ENCODE assay signal across 12 cellular contexts in the genomic region with DNA sequence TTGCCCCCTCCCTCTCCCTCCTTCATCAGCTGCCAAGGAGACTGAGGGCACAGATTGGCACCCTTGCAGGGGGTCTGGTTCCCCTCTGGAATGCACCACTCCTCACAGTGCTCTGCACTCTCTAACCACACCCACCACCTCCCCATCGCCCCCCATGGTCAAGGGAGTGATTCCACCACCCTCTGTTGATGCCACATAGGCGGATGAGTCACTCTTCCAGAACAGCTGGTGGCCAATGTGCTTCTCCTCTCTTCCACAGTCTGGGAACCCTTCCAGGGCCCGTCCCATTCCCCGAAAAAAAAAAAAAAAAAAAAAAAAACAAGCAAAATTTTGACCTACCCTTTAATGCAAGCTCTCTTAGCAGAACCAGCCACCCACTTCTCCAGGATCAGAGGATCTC.
DNase-seq lines count a peak whose midpoint lies in the region; ATAC-seq and TF ChIP-seq lines count a peak whose summit lies in the region.
"Had no signal": no experiment of that assay in that cellular context is flagged by ENCODE, and none has a peak within 500 bp of the region (broad histone marks: within the 10 kb centered on the region; RNA-seq: fewer than 3 reads in every experiment).

No MANE protein-coding gene starts in this region.

- H3K9ac ChIP-seq in mammary epithelial cell (ENCODE audit: insufficient read depth, low read length), result no peak overlapping the region

- DNase-seq in EH (ENCODE audit: low read depth) (peak; percentile 95), NCI-H2171 (lab: John Stamatoyannopoulos, UW) (peak; percentile 25), osteocyte (ENCODE audit: extremely low spot score, unreplicated experiment) (no peak), mammary epithelial cell (no peak), putamen (ENCODE audit: low spot score) (no peak)
- DNase-seq: activated CD4-positive, alpha-beta T cell treated with anti-CD3 and anti-CD28 coated beads for 4 hours; activated naive CD4-positive, alpha-beta T cell treated with anti-CD3 and anti-CD28 coated beads, Interleukin-2, amount 10 ng/mL, durations not matched to agents 7 days and 5 days had no signal

- peaks cover 4% of the 10 kb centered on the region for H3K9me3 Mint-ChIP-seq in osteocyte (ENCODE audit: unreplicated experiment)

- peaks cover 32% of the 10 kb centered on the region for H3K4me1 Mint-ChIP-seq in osteocyte (ENCODE audit: unreplicated experiment)

- no peaks in the 10 kb centered on the region for H3K36me3 ChIP-seq in mammary epithelial cell (ENCODE audit: insufficient read depth, low read length)

- peaks cover 20% of the 10 kb centered on the region for H3K4me1 ChIP-seq in mammary epithelial cell (ENCODE audit: insufficient read depth, low read length)

- no peak overlapping the region for H2AFZ ChIP-seq in mammary epithelial cell (ENCODE audit: low read depth, low read length)

- H3K4me3 Mint-ChIP-seq in osteocyte (ENCODE audit: unreplicated experiment), result no peak overlapping the region
- H3K4me3 Mint-ChIP-seq: activated naive CD4-positive, alpha-beta T cell treated with anti-CD3 and anti-CD28 coated beads, Interleukin-2, amount 10 ng/mL, durations not matched to agents 7 days and 5 days had no signal

- CTCF ChIA-PET in mammary epithelial cell (lab: Charles Lee; ENCODE audit: low non-redundant PET), result no interaction called here

- no peaks in the 10 kb centered on the region for H3K9me3 ChIP-seq in mammary epithelial cell (replicated peaks; ENCODE audit: insufficient read depth, low read length)

- H3K79me2 ChIP-seq in mammary epithelial cell (ENCODE audit: insufficient read depth, low read length), result no peaks in the 10 kb centered on the region

- dilution Hi-C loops in mammary epithelial cell (cut with HindIII; ENCODE audit: low sequenced_read_pairs), result loop anchor here (25.0 kb wide), 2 partner anchors 135 to 235 kb away; no protein-coding TSS in a partner anchor

- H3K27ac ChIP-seq in mammary epithelial cell (ENCODE audit: insufficient read depth, low read depth, low read length), result no peak overlapping the region
- H3K27ac ChIP-seq: HL-60 had no signal

- H3K4me3 ChIP-seq in mammary epithelial cell (replicated peaks in 1 of 3; ENCODE audit: insufficient read depth in 1 of 3, low read depth in 2 of 3, low read length in 3 of 3), result no peak overlapping the region

- in situ Hi-C loops in mammary epithelial cell (cut with MboI; ENCODE audit: low sequenced_read_pairs in 2 of 2), result loop anchor here in 1 of 2 donors (25.0 kb wide), 1 partner anchor 235 kb away; no protein-coding TSS in a partner anchor

- ATAC-seq in esophagus mucosa (peak; percentile 36), HG03571 (IDR thresholded peaks at IDR 0.05; ENCODE audit: unreplicated experiment) (no peak), GM18907 (IDR thresholded peaks at IDR 0.05; ENCODE audit: unreplicated experiment) (no peak)
- ATAC-seq: left lobe of liver had no signal

- peak overlapping the region; percentile 23 for H3K27ac Mint-ChIP-seq in osteocyte (ENCODE audit: unreplicated experiment)
- H3K27ac Mint-ChIP-seq: activated naive CD4-positive, alpha-beta T cell treated with anti-CD3 and anti-CD28 coated beads, Interleukin-2, amount 10 ng/mL, durations not matched to agents 7 days and 5 days had no signal

- no peaks in the 10 kb centered on the region for H3K27me3 ChIP-seq in mammary epithelial cell (ENCODE audit: insufficient read depth, low read length)

- WGBS in mammary epithelial cell (ENCODE audit: low coverage, missing lambda C conversion rate), result 43% methylated on average over 1 of the region's 4 CpGs

- H3K27me3 Mint-ChIP-seq in osteocyte (ENCODE audit: unreplicated experiment), result no peaks in the 10 kb centered on the region
- H3K27me3 Mint-ChIP-seq: activated naive CD4-positive, alpha-beta T cell treated with anti-CD3 and anti-CD28 coated beads, Interleukin-2, amount 10 ng/mL, durations not matched to agents 7 days and 5 days had no signal

- intact Hi-C loops in mammary epithelial cell (cut with micrococcal nuclease), result no loop called here

- no peaks in the 10 kb centered on the region for H4K20me1 ChIP-seq in mammary epithelial cell (ENCODE audit: insufficient read depth, low read length)

- no peak for TF ChIP-seq CTCF in osteocyte (IDR thresholded peaks at IDR 0.05)
- TF ChIP-seq CTCF in mammary epithelial cell (conservative IDR thresholded peaks at IDR 0.05 in 1 of 2, IDR thresholded peaks at IDR 0.05 in 1 of 2; ENCODE audit: extremely low read depth in 1 of 2, insufficient read depth in 1 of 2, low read depth in 1 of 2, low read length in 2 of 2), result no peak

- H3K36me3 Mint-ChIP-seq in osteocyte (ENCODE audit: unreplicated experiment), result no peaks in the 10 kb centered on the region

- BruUV-seq in mammary epithelial cell (replicated peaks; lab: Mats Ljungman, UMichigan), result no TSS peak

- H3K4me2 ChIP-seq in mammary epithelial cell (ENCODE audit: insufficient read depth, low read depth, low read length), result no peak overlapping the region

Comparison
In these comparisons a context has a peak if more than half of its experiments do, and no peak if none do; other contexts are left out.
1. DNase-seq: peak in EH (single experiment) and NCI-H2171 (single experiment); none in osteocyte (single experiment), mammary epithelial cell (single experiment) and putamen (single experiment).